Comparison of ENCODE assay signal across 8 cellular contexts in the genomic region with DNA sequence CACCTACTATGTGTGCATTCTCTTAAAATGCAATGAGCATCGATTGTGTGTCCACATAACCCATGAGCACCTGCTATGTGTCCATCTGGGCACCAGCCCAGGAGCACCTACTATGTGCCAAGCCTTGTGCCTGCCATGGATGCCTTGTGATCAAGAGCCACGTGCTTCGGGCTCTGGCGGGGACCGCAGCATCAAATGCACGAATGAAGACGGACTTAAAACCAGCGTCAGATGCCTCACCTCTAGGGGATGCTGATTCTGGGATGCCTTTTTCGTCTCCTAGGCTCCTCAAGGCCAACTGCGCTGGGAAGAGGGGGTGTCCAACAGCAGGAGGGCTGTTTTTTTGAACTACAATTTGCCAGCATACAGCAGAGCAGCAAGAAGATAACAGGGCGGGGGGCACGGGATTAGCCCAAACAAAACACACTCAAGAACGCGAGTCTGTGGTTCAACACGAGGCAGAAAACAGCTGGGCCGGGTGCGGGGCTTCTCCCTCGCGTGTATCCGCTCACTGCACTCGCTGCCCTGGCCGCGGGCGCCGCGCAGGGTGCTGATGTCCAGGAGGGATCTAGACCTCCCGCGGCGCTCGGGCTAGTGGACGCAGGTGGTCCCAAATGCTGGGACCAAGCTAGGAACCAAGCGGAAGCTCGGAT. TPM values are rescaled to one million over a fixed set of nuclear protein-coding genes. Genes with fewer than 3 reads are reported as not detected.
DNase-seq lines count a peak whose midpoint lies in the region; ATAC-seq and TF ChIP-seq lines count a peak whose summit lies in the region.

No MANE protein-coding gene starts in this region.

- peak overlapping the region; percentile 86 for H3K4me3 Mint-ChIP-seq in activated naive CD8-positive, alpha-beta T cell treated with anti-CD3 and anti-CD28 coated beads, Interleukin-2, amount 10 ng/mL, durations not matched to agents 7 days and 5 days
- peak overlapping the region; percentile 81 for H3K4me3 Mint-ChIP-seq in stimulated activated memory B cell treated with anti-CD40 and anti-IgM and Interleukin-4, amounts not matched to agents 10 μg/mL and 1 μg/mL and 100 μg/mL, for 72 hours

- TF ChIP-seq CTCF in GM12864 (IDR thresholded peaks at IDR 0.05; ENCODE audit: low read depth, low read length, missing control alignments) = peak; percentile 1

- no peaks in the 10 kb centered on the region for H3K9me3 ChIP-seq in iPS-18c (ENCODE audit: control insufficient read depth, insufficient read depth, low read length)

- POLR2A ChIA-PET in activated naive CD8-positive, alpha-beta T cell treated with anti-CD3 and anti-CD28 coated beads, Interleukin-2, amount 10 ng/mL, durations not matched to agents 7 days and 5 days (lab: Charles Lee) = interaction anchor here (1.2 kb wide), 1 partner anchor 41 kb away, joined by 3 read pairs; no protein-coding TSS in a partner anchor

- DNase-seq in GM12864 (ENCODE audit: low read depth) (no peak), NCI-H146 treated with DMSO at 0.1 percent for 48 hours (lab: John Stamatoyannopoulos, UW; ENCODE audit: unreplicated experiment) (peak; percentile 43), NCI-H1436 treated with DMSO at 0.1 percent for 48 hours (lab: John Stamatoyannopoulos, UW) (no peak), left colon (no peak), MV-4-11 (lab: John Stamatoyannopoulos, UW) (no peak)
- DNase-seq in activated naive CD8-positive, alpha-beta T cell treated with anti-CD3 and anti-CD28 coated beads, Interleukin-2, amount 10 ng/mL, durations not matched to agents 7 days and 5 days = peak; percentile 52

- peaks cover 13% of the 10 kb centered on the region for H3K4me1 Mint-ChIP-seq in activated naive CD8-positive, alpha-beta T cell treated with anti-CD3 and anti-CD28 coated beads, Interleukin-2, amount 10 ng/mL, durations not matched to agents 7 days and 5 days
- peaks cover 40% of the 10 kb centered on the region for H3K4me1 Mint-ChIP-seq in stimulated activated memory B cell treated with anti-CD40 and anti-IgM and Interleukin-4, amounts not matched to agents 10 μg/mL and 1 μg/mL and 100 μg/mL, for 72 hours

- H3K4me3 ChIP-seq in GM12864 (ENCODE audit: low read depth, low read length) = peak overlapping the region; percentile 38
- peak overlapping the region; percentile 71 for H3K4me3 ChIP-seq in iPS-18c (ENCODE audit: insufficient read depth, low read depth, low read length)

- H3K27ac Mint-ChIP-seq in activated naive CD8-positive, alpha-beta T cell treated with anti-CD3 and anti-CD28 coated beads, Interleukin-2, amount 10 ng/mL, durations not matched to agents 7 days and 5 days = peak overlapping the region; percentile 80
- peak overlapping the region; percentile 11 for H3K27ac Mint-ChIP-seq in stimulated activated memory B cell treated with anti-CD40 and anti-IgM and Interleukin-4, amounts not matched to agents 10 μg/mL and 1 μg/mL and 100 μg/mL, for 72 hours

- ATAC-seq in activated naive CD8-positive, alpha-beta T cell treated with anti-CD3 and anti-CD28 coated beads, Interleukin-2, amount 10 ng/mL, durations not matched to agents 7 days and 5 days (ENCODE audit: low read depth) = no peak
- no peak for ATAC-seq in stimulated activated memory B cell treated with anti-CD40 and anti-IgM and Interleukin-4, amounts not matched to agents 10 μg/mL and 1 μg/mL and 100 μg/mL, for 72 hours
- ATAC-seq in left colon = no peak

- H3K27me3 Mint-ChIP-seq in activated naive CD8-positive, alpha-beta T cell treated with anti-CD3 and anti-CD28 coated beads, Interleukin-2, amount 10 ng/mL, durations not matched to agents 7 days and 5 days = peaks cover 40% of the 10 kb centered on the region
- H3K27me3 Mint-ChIP-seq in stimulated activated memory B cell treated with anti-CD40 and anti-IgM and Interleukin-4, amounts not matched to agents 10 μg/mL and 1 μg/mL and 100 μg/mL, for 72 hours = peaks cover 40% of the 10 kb centered on the region

- peaks cover 1% of the 10 kb centered on the region for H3K36me3 Mint-ChIP-seq in activated naive CD8-positive, alpha-beta T cell treated with anti-CD3 and anti-CD28 coated beads, Interleukin-2, amount 10 ng/mL, durations not matched to agents 7 days and 5 days
- H3K36me3 Mint-ChIP-seq in stimulated activated memory B cell treated with anti-CD40 and anti-IgM and Interleukin-4, amounts not matched to agents 10 μg/mL and 1 μg/mL and 100 μg/mL, for 72 hours = no peaks in the 10 kb centered on the region

- H3K9me3 Mint-ChIP-seq in activated naive CD8-positive, alpha-beta T cell treated with anti-CD3 and anti-CD28 coated beads, Interleukin-2, amount 10 ng/mL, durations not matched to agents 7 days and 5 days = no peaks in the 10 kb centered on the region
- H3K9me3 Mint-ChIP-seq in stimulated activated memory B cell treated with anti-CD40 and anti-IgM and Interleukin-4, amounts not matched to agents 10 μg/mL and 1 μg/mL and 100 μg/mL, for 72 hours = no peaks in the 10 kb centered on the region

- intact Hi-C loops in left colon (cut with DNase I, micrococcal nuclease) = no loop called here

RNA-seq across cellular contexts. Expression of gene GLIS2, which starts 1.2 kb away (rescaled TPM):
- under 1 TPM; 0.14 TPM for total RNA-seq in activated naive CD8-positive, alpha-beta T cell treated with anti-CD3 and anti-CD28 coated beads, Interleukin-2, amount 10 ng/mL, durations not matched to agents 7 days and 5 days
- total RNA-seq in left colon = 1 to 10 TPM; 1.6 to 3.6 TPM

RNA-seq across cellular contexts. Expression of gene PAM16, which starts 36.5 kb away (rescaled TPM):
- 10 to 100 TPM; 42.5 to 50.0 TPM for total RNA-seq in activated naive CD8-positive, alpha-beta T cell treated with anti-CD3 and anti-CD28 coated beads, Interleukin-2, amount 10 ng/mL, durations not matched to agents 7 days and 5 days
- 10 to 100 TPM; 26.9 to 31.8 TPM for total RNA-seq in left colon

RNA-seq across cellular contexts. Expression of gene TFAP4, which starts 41.8 kb away (rescaled TPM):
- 10 to 100 TPM; 20.6 to 23.2 TPM for total RNA-seq in activated naive CD8-positive, alpha-beta T cell treated with anti-CD3 and anti-CD28 coated beads, Interleukin-2, amount 10 ng/mL, durations not matched to agents 7 days and 5 days
- 1 to 10 TPM; 8.5 to 9.4 TPM for total RNA-seq in left colon

RNA-seq across cellular contexts. Expression of gene VASN, which starts 57.0 kb away (rescaled TPM):
- total RNA-seq in activated naive CD8-positive, alpha-beta T cell treated with anti-CD3 and anti-CD28 coated beads, Interleukin-2, amount 10 ng/mL, durations not matched to agents 7 days and 5 days = under 1 TPM; 0.11 to 0.20 TPM
- 1 to 10 TPM; 2.2 to 4.8 TPM for total RNA-seq in left colon

Comparison
In these comparisons a context has a peak if more than half of its experiments do, and no peak if none do; other contexts are left out.
1. DNase-seq: peak in NCI-H146 treated with DMSO at 0.1 percent for 48 hours (single experiment) and activated naive CD8-positive, alpha-beta T cell treated with anti-CD3 and anti-CD28 coated beads, Interleukin-2, amount 10 ng/mL, durations not matched to agents 7 days and 5 days (single experiment); none in GM12864 (single experiment), NCI-H1436 treated with DMSO at 0.1 percent for 48 hours (single experiment), left colon (0 of 2) and MV-4-11 (single experiment).